Comparison of ENCODE assay signal across 8 cellular contexts in genomic region chr3:55180936-55181535, GRCh38.
DNase-seq lines count a peak whose midpoint lies in the region; ATAC-seq and TF ChIP-seq lines count a peak whose summit lies in the region.

No MANE protein-coding gene starts in this region.

- no peaks in the 10 kb centered on the region for H3K79me1 ChIP-seq in neuronal stem cell (ENCODE audit: low read depth, low read length)

- H3K18ac ChIP-seq in neuronal stem cell (ENCODE audit: low read length): no peak overlapping the region

- no peak overlapping the region for H2BK15ac ChIP-seq in neuronal stem cell (ENCODE audit: low read length)

- H3K27me3 ChIP-seq in H7 (ENCODE audit: control insufficient read depth, insufficient read depth, low read length) (no peaks in the 10 kb centered on the region), fibroblast of lung (ENCODE audit: control insufficient read depth, insufficient read depth, low read length) (no peaks in the 10 kb centered on the region), gastrocnemius medialis (no peaks in the 10 kb centered on the region), neuronal stem cell (ENCODE audit: control insufficient read depth in 3 of 3, insufficient read depth in 3 of 3, low read depth in 1 of 3, low read length in 3 of 3) (no peaks in the 10 kb centered on the region)

- H3K4me2 ChIP-seq in fibroblast of lung (ENCODE audit: extremely low read depth, insufficient read depth, low read length) (no peak overlapping the region), neuronal stem cell (ENCODE audit: insufficient read depth, low read length, poor library complexity, severe bottlenecking) (no peak overlapping the region)

- H4K91ac ChIP-seq in neuronal stem cell (ENCODE audit: low read depth, low read length, poor library complexity): no peak overlapping the region

- no peaks in the 10 kb centered on the region for H3K9me3 Mint-ChIP-seq in CD14-positive monocyte

- intact Hi-C loops in CD14-positive monocyte (cut with micrococcal nuclease): loop anchor here (5.0 kb wide), 3 partner anchors 229 to 329 kb away; no protein-coding TSS in a partner anchor
- intact Hi-C loops in gastrocnemius medialis (cut with DNase I; ENCODE audit: low total_unique reads): loop anchor here (1.0 to 2.0 kb wide), 3 partner anchors 230 to 326 kb away; no protein-coding TSS in a partner anchor

- H3K4me3 ChIP-seq in H7 (ENCODE audit: insufficient read depth, low read depth, low read length): no peak overlapping the region
- no peak overlapping the region for H3K4me3 ChIP-seq in fibroblast of lung (replicated peaks in 1 of 4; ENCODE audit: control extremely low read depth in 1 of 4, insufficient read depth in 1 of 4, low read depth in 3 of 4, low read length in 4 of 4)
- no peak overlapping the region for H3K4me3 ChIP-seq in gastrocnemius medialis
- no peak overlapping the region for H3K4me3 ChIP-seq in neuronal stem cell (ENCODE audit: low read length in 2 of 2)

- no peak overlapping the region for H3K27ac Mint-ChIP-seq in CD14-positive monocyte

- H3K27ac ChIP-seq in RWPE1: no peak overlapping the region
- H3K27ac ChIP-seq in fibroblast of lung (ENCODE audit: insufficient read depth, low read length): no peak overlapping the region
- H3K27ac ChIP-seq in gastrocnemius medialis: no peak overlapping the region
- no peak overlapping the region for H3K27ac ChIP-seq in neuronal stem cell (replicated peaks; ENCODE audit: low read length)

- WGBS in neuronal stem cell (ENCODE audit: extremely low coverage in 2 of 2, insufficient read length in 2 of 2, insufficient replicate concordance in 1 of 2), 2 donors: no CpG with 5 or more reads among the region's 6 CpGs

- H3K36me3 Mint-ChIP-seq in CD14-positive monocyte: no peaks in the 10 kb centered on the region

- H2BK120ac ChIP-seq in neuronal stem cell (ENCODE audit: low read depth, low read length): no peak overlapping the region

- POLR2A ChIA-PET in RWPE1 (lab: Yijun Ruan, JAX; ENCODE audit: low non-redundant PET): no interaction called here

- no peak overlapping the region for H3K23ac ChIP-seq in neuronal stem cell (ENCODE audit: low read depth, low read length, poor library complexity)

- no peak for TF ChIP-seq POLR2A in gastrocnemius medialis (IDR thresholded peaks at IDR 0.05)

- no peak overlapping the region for H3K4me3 Mint-ChIP-seq in CD14-positive monocyte

- no peak for ATAC-seq in gastrocnemius medialis
- ATAC-seq in HG02759 (IDR thresholded peaks at IDR 0.05; ENCODE audit: unreplicated experiment): no peak
- no peak for ATAC-seq in HG03520 (IDR thresholded peaks at IDR 0.05; ENCODE audit: unreplicated experiment)

- DNase-seq in CD14-positive monocyte (ENCODE audit: low spot score) (no peak), H7 (peak; percentile 19), RWPE1 (ENCODE audit: low spot score) (peak; percentile 38), fibroblast of lung (ENCODE audit: low read depth in 2 of 2) (peak in 1 of 2 donors; percentile 66), gastrocnemius medialis (no peak), neuronal stem cell (ENCODE audit: low spot score) (no peak)

- H3K36me3 ChIP-seq in H7 (replicated peaks; ENCODE audit: control insufficient read depth, insufficient read depth, low read length) (no peaks in the 10 kb centered on the region), fibroblast of lung (ENCODE audit: control insufficient read depth, insufficient read depth, low read length) (no peaks in the 10 kb centered on the region), gastrocnemius medialis (no peaks in the 10 kb centered on the region), neuronal stem cell (replicated peaks in 1 of 2; ENCODE audit: control insufficient read depth in 2 of 2, insufficient read depth in 2 of 2, low read length in 2 of 2) (no peaks in the 10 kb centered on the region)

- H4K20me1 ChIP-seq in fibroblast of lung (ENCODE audit: control insufficient read depth, extremely low read depth, insufficient read depth, low read length): no peaks in the 10 kb centered on the region

- no peak overlapping the region for H2BK12ac ChIP-seq in neuronal stem cell (ENCODE audit: low read length)

- peaks cover 2 to 5% (median 2%) of the 10 kb centered on the region in 3 donors for H3K27me3 Mint-ChIP-seq in CD14-positive monocyte (ENCODE audit: low read depth in 3 of 3)

- H3K4me1 ChIP-seq in fibroblast of lung (ENCODE audit: control insufficient read depth, extremely low read depth, insufficient read depth, low read length) (no peaks in the 10 kb centered on the region), gastrocnemius medialis (no peaks in the 10 kb centered on the region), neuronal stem cell (ENCODE audit: control insufficient read depth in 2 of 2, insufficient read depth in 1 of 2, low read depth in 1 of 2, low read length in 2 of 2) (peaks cover 4 to 6% of the 10 kb centered on the region in 2 donors)

- no peaks in the 10 kb centered on the region for H3K9me3 ChIP-seq in fibroblast of lung (ENCODE audit: control insufficient read depth, insufficient read depth, low read depth, low read length)
- no peaks in the 10 kb centered on the region for H3K9me3 ChIP-seq in gastrocnemius medialis
- no peaks in the 10 kb centered on the region for H3K9me3 ChIP-seq in neuronal stem cell (replicated peaks in 1 of 2; ENCODE audit: control insufficient read depth in 2 of 2, insufficient read depth in 1 of 2, low read depth in 1 of 2, low read length in 2 of 2)

- H2BK5ac ChIP-seq in neuronal stem cell (ENCODE audit: low read length): no peak overlapping the region

- no peak overlapping the region for H3K4ac ChIP-seq in neuronal stem cell (ENCODE audit: low read length)

- H3K9ac ChIP-seq in fibroblast of lung (ENCODE audit: insufficient read depth, low read length) (no peak overlapping the region), neuronal stem cell (ENCODE audit: low read depth, low read length, poor library complexity) (no peak overlapping the region)

- H3K79me2 ChIP-seq in fibroblast of lung (ENCODE audit: control insufficient read depth, insufficient read depth, low read length): no peaks in the 10 kb centered on the region

- in situ Hi-C loops in gastrocnemius medialis (cut with MboI; ENCODE audit: low sequenced_read_pairs in 4 of 4): loop anchor here in 1 of 4 donors (25.0 kb wide), 1 partner anchor 319 kb away; no protein-coding TSS in a partner anchor

- TF ChIP-seq CTCF in CD14-positive monocyte (IDR thresholded peaks at IDR 0.05) (peak; percentile 87), RWPE1 (conservative IDR thresholded peaks at IDR 0.05; ENCODE audit: low read depth) (peak; percentile 73), fibroblast of lung (conservative IDR thresholded peaks at IDR 0.05 in 1 of 2, IDR thresholded peaks at IDR 0.05 in 1 of 2; ENCODE audit: low read depth in 1 of 2, low read length in 2 of 2) (peak; percentile 73), gastrocnemius medialis (IDR thresholded peaks at IDR 0.05 in 4 of 5, conservative IDR thresholded peaks at IDR 0.05 in 1 of 5) (peak; percentile 41 to 77 (median 58))

- CTCF ChIA-PET in RWPE1 (lab: Yijun Ruan, JAX): interaction anchor here (0.6 to 0.7 kb wide), 3 partner anchors 65 to 932 kb away, joined by 3 read pairs; no protein-coding TSS in a partner anchor

- H3K4me1 Mint-ChIP-seq in CD14-positive monocyte: no peaks in the 10 kb centered on the region

- H3K14ac ChIP-seq in neuronal stem cell (ENCODE audit: low read length): no peak overlapping the region

- no peak overlapping the region for H2AFZ ChIP-seq in fibroblast of lung (ENCODE audit: low read length)
- no peak overlapping the region for H2AFZ ChIP-seq in neuronal stem cell (ENCODE audit: low read length)

- no peak overlapping the region for H4K8ac ChIP-seq in neuronal stem cell (ENCODE audit: low read depth, low read length)

- no peak overlapping the region for H2AK5ac ChIP-seq in neuronal stem cell (ENCODE audit: low read depth, low read length)

Comparison
In these comparisons a context has a peak if more than half of its experiments do, and no peak if none do; other contexts are left out.
1. DNase-seq: peak in H7 (single experiment) and RWPE1 (single experiment); none in CD14-positive monocyte (single experiment), gastrocnemius medialis (0 of 2) and neuronal stem cell (single experiment).
2. Peak in every context shown above with its lines, with median percentiles within 50 percentile points of each other: CTCF ChIP-seq.